In the genomic region with DNA sequence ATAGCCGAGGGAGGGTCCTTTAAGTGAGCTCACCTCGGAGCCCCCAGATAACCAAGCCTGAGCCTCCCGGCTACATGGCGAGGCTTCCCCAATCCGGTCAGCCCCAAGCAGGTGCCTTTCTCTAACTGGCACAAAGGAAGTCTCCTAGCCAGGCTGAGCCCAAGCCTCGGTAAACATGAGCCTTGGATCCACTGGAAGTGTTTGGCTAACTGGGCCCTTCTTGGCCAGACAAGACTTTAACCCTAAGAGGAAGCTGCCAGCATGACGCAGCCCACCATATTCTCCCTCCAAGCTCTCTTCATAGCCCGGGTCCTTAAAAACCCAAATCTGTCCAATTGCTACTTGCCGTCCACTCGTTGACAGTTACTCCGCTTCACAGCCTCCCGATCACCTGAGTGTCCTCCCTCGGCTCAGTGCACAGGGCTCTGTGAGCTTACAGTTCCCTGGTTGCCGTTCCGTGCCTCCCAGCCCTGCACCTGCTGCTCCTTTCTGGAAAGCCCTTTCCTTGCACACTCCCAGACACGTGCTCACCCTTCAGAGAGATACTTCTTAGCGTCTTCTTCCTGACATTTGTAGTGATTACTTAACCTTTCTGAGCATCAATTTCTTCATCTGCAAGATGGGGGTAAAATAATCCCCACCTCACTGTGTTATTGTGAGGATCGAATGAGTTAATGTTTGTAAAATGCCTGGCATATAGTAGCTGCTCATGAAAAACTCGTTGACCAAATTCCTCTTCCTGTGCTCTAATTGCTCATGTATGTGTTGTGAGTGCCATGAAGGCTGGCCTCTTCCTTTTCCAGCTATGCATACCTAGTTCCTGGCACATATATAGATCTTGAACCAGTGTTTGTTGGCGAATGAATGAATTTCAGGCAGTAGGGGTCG, we compare ENCODE assay signal across 8 cellular contexts. TPM values are rescaled to one million over a fixed set of nuclear protein-coding genes. Genes with fewer than 3 reads are reported as not detected.
A peak's percentile ranks its signal among the peaks of the same experiment; 100 is the strongest.
DNase-seq lines count a peak whose midpoint lies in the region; ATAC-seq, FAIRE-seq and TF ChIP-seq lines count a peak whose summit lies in the region.

No MANE protein-coding gene starts in this region.

- H3K9me3 Mint-ChIP-seq in activated B cell treated with CpG ODN at 0.5 μM for 24 hours = no peaks in the 10 kb centered on the region
- H3K9me3 Mint-ChIP-seq in immature natural killer cell = no peaks in the 10 kb centered on the region

- H3K27me3 ChIP-seq in subcutaneous abdominal adipose tissue (ENCODE audit: control insufficient read depth in 5 of 5, insufficient read depth in 4 of 5, low read length in 5 of 5) = no peaks in the 10 kb centered on the region

- H3K4me1 ChIP-seq in subcutaneous abdominal adipose tissue (ENCODE audit: control insufficient read depth in 5 of 5, insufficient read depth in 5 of 5, low read length in 5 of 5) = peaks cover 15 to 62% (median 44%) of the 10 kb centered on the region in 5 donors

- POLR2A ChIA-PET in activated B cell treated with CpG ODN at 0.5 μM for 24 hours (lab: Charles Lee) = interaction anchor here (0.8 to 5.6 kb wide), 14 partner anchors 9 to 128 kb away, joined by 3 to 91 read pairs (median 6); a partner anchor contains a TSS

- intact Hi-C loops in activated B cell treated with CpG ODN at 0.5 μM for 24 hours (cut with micrococcal nuclease) = loop anchor here (1.0 to 2.0 kb wide), 5 partner anchors 25 to 155 kb away; a partner anchor contains a TSS

- no peaks in the 10 kb centered on the region for H3K9me3 ChIP-seq in subcutaneous abdominal adipose tissue (ENCODE audit: control insufficient read depth in 5 of 5, low read length in 5 of 5)

- peak overlapping the region; percentile 67 for H3K4me3 Mint-ChIP-seq in activated B cell treated with CpG ODN at 0.5 μM for 24 hours
- peak overlapping the region; percentile 56 to 76 (median 70) for H3K4me3 Mint-ChIP-seq in immature natural killer cell

- H3K36me3 Mint-ChIP-seq in activated B cell treated with CpG ODN at 0.5 μM for 24 hours (ENCODE audit: low read depth) (no peaks in the 10 kb centered on the region), immature natural killer cell (no peaks in the 10 kb centered on the region)

- no peak for FAIRE-seq in RCC 7860 (lab: Jason Lieb, UNC)

- H3K27ac Mint-ChIP-seq in activated B cell treated with CpG ODN at 0.5 μM for 24 hours (peak overlapping the region; percentile 85), immature natural killer cell (peak overlapping the region; percentile 82 to 91 (median 88))

- DNase-seq in NCI-H2171 treated with DMSO at 0.1 percent for 48 hours (lab: John Stamatoyannopoulos, UW) (peak; percentile 42), NCI-H2171 (lab: John Stamatoyannopoulos, UW) (no peak), activated B cell treated with CpG ODN at 0.5 μM for 24 hours (no peak), immature natural killer cell (no peak), RCC 7860 (ENCODE audit: low spot score) (no peak), cerebellar nuclear complex (lab: John Stamatoyannopoulos, UW) (no peak), HPDE6-E6E7 (ENCODE audit: extremely low spot score) (no peak)

- H3K9ac ChIP-seq in subcutaneous abdominal adipose tissue (ENCODE audit: low read length in 5 of 5) = peak overlapping the region in 4 of 5 donors; percentile 37 to 82 (median 60)

- H3K27ac ChIP-seq in subcutaneous abdominal adipose tissue (ENCODE audit: low read depth, low read length) = peak overlapping the region; percentile 86

- CTCF ChIA-PET in activated B cell treated with CpG ODN at 0.5 μM for 24 hours (lab: Charles Lee) = interaction anchor here (1.2 to 1.6 kb wide), 5 partner anchors 15 to 155 kb away, joined by 3 to 5 read pairs (median 4); no protein-coding TSS in a partner anchor

- H3K27me3 Mint-ChIP-seq in activated B cell treated with CpG ODN at 0.5 μM for 24 hours = no peaks in the 10 kb centered on the region
- peaks cover 0 to 17% (median 7%) of the 10 kb centered on the region in 3 donors for H3K27me3 Mint-ChIP-seq in immature natural killer cell (ENCODE audit: low read depth in 3 of 3)

- H3K4me1 Mint-ChIP-seq in activated B cell treated with CpG ODN at 0.5 μM for 24 hours (peaks cover 49% of the 10 kb centered on the region), immature natural killer cell (peaks cover 44 to 46% of the 10 kb centered on the region in 2 donors)

- no peak for ATAC-seq in activated B cell treated with CpG ODN at 0.5 μM for 24 hours (ENCODE audit: low read depth)

- no peak for TF ChIP-seq CTCF in activated B cell treated with CpG ODN at 0.5 μM for 24 hours (IDR thresholded peaks at IDR 0.05)

- no peaks in the 10 kb centered on the region for H3K36me3 ChIP-seq in subcutaneous abdominal adipose tissue (ENCODE audit: control insufficient read depth in 5 of 5, insufficient read depth in 5 of 5, low read length in 5 of 5)

- H3K4me3 ChIP-seq in subcutaneous abdominal adipose tissue (ENCODE audit: low read depth in 1 of 5, low read length in 5 of 5) = peak overlapping the region; percentile 47 to 69 (median 54)

RNA-seq across cellular contexts. Expression of a gene that starts 25.6 kb away (rescaled TPM):
- 59.1 and 71.7 TPM in 2 replicates for total RNA-seq in activated B cell treated with CpG ODN at 0.5 μM for 24 hours
- 100 to 1,000 TPM; 134 to 239 (median 178) TPM for polyA plus RNA-seq in immature natural killer cell

RNA-seq across cellular contexts. Expression of a gene that starts 51.0 kb away (rescaled TPM):
- 3.9 and 6.5 TPM in 2 replicates for total RNA-seq in activated B cell treated with CpG ODN at 0.5 μM for 24 hours
- 1 to 10 TPM in 1 of 3 donors, under 1 TPM in 1, not detected in 1; 0.38 to 2.8 TPM for polyA plus RNA-seq in immature natural killer cell
